In genomic region chrX:30282527-30282926, GRCh38 we compare ENCODE assay signal across 33 cellular contexts. TPM values are rescaled to one million over a fixed set of nuclear protein-coding genes. Genes with fewer than 3 reads are reported as not detected.
DNase-seq lines count a peak whose midpoint lies in the region; ATAC-seq and TF ChIP-seq lines count a peak whose summit lies in the region.
"Had no signal": no experiment of that assay in that cellular context is flagged by ENCODE, and none has a peak within 500 bp of the region (broad histone marks: within the 10 kb centered on the region; RNA-seq: fewer than 3 reads in every experiment).

No MANE protein-coding gene starts in this region.

- H3K9me3 ChIP-seq in RWPE2 (ENCODE audit: severe bottlenecking): no peaks in the 10 kb centered on the region
- H3K9me3 ChIP-seq: Caco-2, colonic mucosa, gastrocnemius medialis, left ventricle myocardium inferior, MG63, psoas muscle, testis had no signal

- peak overlapping the region; percentile 58 for H3K27ac ChIP-seq in RWPE2 (ENCODE audit: poor library complexity, severe bottlenecking)
- H3K27ac ChIP-seq: C4-2B, colonic mucosa, gastrocnemius medialis, left ventricle myocardium inferior, psoas muscle, testis had no signal

- ATAC-seq in RWPE2 (ENCODE audit: low read depth) (0 out of 3 replicates have a peak, but pooled peaks have one; percentile 32), HG03571 (IDR thresholded peaks at IDR 0.05; ENCODE audit: unreplicated experiment) (no peak), left lobe of liver (no peak)
- ATAC-seq: esophagus mucosa; gastrocnemius medialis; naive thymus-derived CD4-positive, alpha-beta T cell; psoas muscle; stimulated activated naive CD8-positive, alpha-beta T cell treated with anti-CD3 and anti-CD28 coated beads, Interleukin-15, Interleukin-2, amounts not matched to agents 100 U/mL and 50 U/mL, for 24 hours; T-helper 17 cell had no signal

- TF ChIP-seq CTCF in RWPE2 (IDR thresholded peaks at IDR 0.05; ENCODE audit: poor library complexity, severe bottlenecking): no peak
- TF ChIP-seq CTCF in epithelial cell of esophagus (IDR thresholded peaks at IDR 0.05; ENCODE audit: insufficient read depth, low read depth, low read length, missing control alignments): no peak
- TF ChIP-seq CTCF in osteocyte (IDR thresholded peaks at IDR 0.05): no peak

- peak overlapping the region; percentile 96 for H3K27ac Mint-ChIP-seq in osteocyte (ENCODE audit: unreplicated experiment)
- H3K27ac Mint-ChIP-seq: naive thymus-derived CD4-positive, alpha-beta T cell; T-helper 17 cell had no signal

- CTCF ChIA-PET in HEK293T (lab: Yijun Ruan, JAX): no interaction called here

- no peak overlapping the region for H3K4me3 Mint-ChIP-seq in osteocyte (ENCODE audit: unreplicated experiment)
- H3K4me3 Mint-ChIP-seq: naive thymus-derived CD4-positive, alpha-beta T cell; T-helper 17 cell had no signal

- H3K4me3 ChIP-seq in RWPE2 (ENCODE audit: severe bottlenecking) (no peak overlapping the region), epithelial cell of esophagus (ENCODE audit: low read length) (no peak overlapping the region)
- H3K4me3 ChIP-seq: colonic mucosa, gastrocnemius medialis, left ventricle myocardium inferior, MG63, psoas muscle, testis had no signal

- POLR2A ChIA-PET in HEK293T (lab: Yijun Ruan, JAX): no interaction called here

- H3K27me3 Mint-ChIP-seq in osteocyte (ENCODE audit: unreplicated experiment): no peaks in the 10 kb centered on the region
- H3K27me3 Mint-ChIP-seq: naive thymus-derived CD4-positive, alpha-beta T cell; T-helper 17 cell had no signal

- no peaks in the 10 kb centered on the region for H3K36me3 ChIP-seq in RWPE2 (ENCODE audit: low read depth)
- H3K36me3 ChIP-seq: colonic mucosa, gastrocnemius medialis, left ventricle myocardium inferior, MG63 had no signal

- DNase-seq in EH (ENCODE audit: low read depth): peak; percentile 1
- no peak for DNase-seq in RWPE2 (ENCODE audit: low spot score)
- DNase-seq in epithelial cell of esophagus (ENCODE audit: low read depth): peak; percentile 14
- DNase-seq in osteocyte (ENCODE audit: extremely low spot score, unreplicated experiment): no peak
- DNase-seq in left lobe of liver (ENCODE audit: low spot score): no peak
- DNase-seq in GF-D8 (lab: John Stamatoyannopoulos, UW): no peak
- DNase-seq in HEK293T (ENCODE audit: extremely low spot score): no peak
- DNase-seq: activated gamma-delta T cell; activated T-cell treated with anti-CD3 and anti-CD28 coated beads, Interleukin-2, amount 50 U/mL, for 1 hour; Caco-2; colonic mucosa; effector CD8-positive, alpha-beta T cell; gastrocnemius medialis; GOT3; hippocampal formation; KBM-7; left ventricle myocardium inferior; MG63; midbrain; naive thymus-derived CD4-positive, alpha-beta T cell; NCI-H1436; NCI-H345; NCI-H748 treated with DMSO at 0.1 percent for 48 hours; psoas muscle; RPMI8226; stimulated activated naive CD8-positive, alpha-beta T cell treated with anti-CD3 and anti-CD28 coated beads, Interleukin-15, Interleukin-2, amounts not matched to agents 100 U/mL and 50 U/mL, for 24 hours; T-helper 17 cell; testis had no signal

- H3K4me1 Mint-ChIP-seq in osteocyte (ENCODE audit: unreplicated experiment): peaks cover 16% of the 10 kb centered on the region
- H3K4me1 Mint-ChIP-seq: T-helper 17 cell had no signal

- H3K4me1 ChIP-seq in RWPE2 (ENCODE audit: insufficient read depth, poor library complexity, severe bottlenecking): peaks cover 19% of the 10 kb centered on the region
- H3K4me1 ChIP-seq: Caco-2, colonic mucosa, gastrocnemius medialis, left ventricle myocardium inferior, psoas muscle, testis had no signal

- H3K36me3 Mint-ChIP-seq in osteocyte (ENCODE audit: unreplicated experiment): no peaks in the 10 kb centered on the region
- H3K36me3 Mint-ChIP-seq: naive thymus-derived CD4-positive, alpha-beta T cell had no signal

- H3K9me3 Mint-ChIP-seq in osteocyte (ENCODE audit: unreplicated experiment): no peaks in the 10 kb centered on the region
- H3K9me3 Mint-ChIP-seq: naive thymus-derived CD4-positive, alpha-beta T cell had no signal

- no peaks in the 10 kb centered on the region for H3K27me3 ChIP-seq in RWPE2 (ENCODE audit: insufficient read depth, poor library complexity, severe bottlenecking)
- H3K27me3 ChIP-seq: colonic mucosa, gastrocnemius medialis, MG63, testis had no signal

TF ChIP-seq in HEK293T, 16 proteins besides CTCF, POLR2A, EP300 and RAD21:
- no peak for TF ChIP-seq L3MBTL2 (conservative IDR thresholded peaks at IDR 0.05)
- TF ChIP-seq TARDBP (IDR thresholded peaks at IDR 0.05): no peak
- no peak for TF ChIP-seq SUZ12 (IDR thresholded peaks at IDR 0.05)
- TF ChIP-seq ELF4 (IDR thresholded peaks at IDR 0.05): no peak
- TF ChIP-seq FOXK2 (IDR thresholded peaks at IDR 0.05): no peak
- no peak for TF ChIP-seq NFRKB (IDR thresholded peaks at IDR 0.05)
- TF ChIP-seq BHLHE40 (IDR thresholded peaks at IDR 0.05; ENCODE audit: borderline replicate concordance): no peak
- TF ChIP-seq, protein P1, sequence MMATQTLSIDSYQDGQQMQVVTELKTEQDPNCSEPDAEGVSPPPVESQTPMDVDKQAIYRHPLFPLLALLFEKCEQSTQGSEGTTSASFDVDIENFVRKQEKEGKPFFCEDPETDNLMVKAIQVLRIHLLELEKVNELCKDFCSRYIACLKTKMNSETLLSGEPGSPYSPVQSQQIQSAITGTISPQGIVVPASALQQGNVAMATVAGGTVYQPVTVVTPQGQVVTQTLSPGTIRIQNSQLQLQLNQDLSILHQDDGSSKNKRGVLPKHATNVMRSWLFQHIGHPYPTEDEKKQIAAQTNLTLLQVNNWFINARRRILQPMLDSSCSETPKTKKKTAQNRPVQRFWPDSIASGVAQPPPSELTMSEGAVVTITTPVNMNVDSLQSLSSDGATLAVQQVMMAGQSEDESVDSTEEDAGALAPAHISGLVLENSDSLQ (IDR thresholded peaks at IDR 0.05): no peak
- no peak for TF ChIP-seq LEF1 (IDR thresholded peaks at IDR 0.05; ENCODE audit: borderline replicate concordance)
- TF ChIP-seq SP1 (IDR thresholded peaks at IDR 0.05): no peak
- no peak for TF ChIP-seq FOXA1 (IDR thresholded peaks at IDR 0.05)
- TF ChIP-seq HDGF (IDR thresholded peaks at IDR 0.05; ENCODE audit: borderline replicate concordance): no peak
TF ChIP-seq in HEK293T: peak in this region for 0.

RNA-seq across cellular contexts. Expression of gene NR0B1, which starts 26.7 kb away (rescaled TPM):
- total RNA-seq in osteocyte (not detected in 2 replicates), left lobe of liver (not detected)
- total RNA-seq: Caco-2; Daoy; esophagus mucosa; gastrocnemius medialis; HT1080; left ventricle myocardium inferior; naive thymus-derived CD4-positive, alpha-beta T cell; psoas muscle; T-helper 17 cell had no signal

RNA-seq across cellular contexts. Expression of gene MAGEB1, which starts 35.6 kb away (rescaled TPM):
- not detected in 2 replicates for total RNA-seq in osteocyte
- total RNA-seq in left lobe of liver: not detected
- total RNA-seq: Caco-2; colonic mucosa; esophagus mucosa; gastrocnemius medialis; HT1080; left ventricle myocardium inferior; naive thymus-derived CD4-positive, alpha-beta T cell; psoas muscle; T-helper 17 cell had no signal

RNA-seq across cellular contexts. Expression of gene MAGEB4, which starts 40.7 kb away (rescaled TPM):
- total RNA-seq in osteocyte (not detected in 2 replicates), left lobe of liver (not detected)
- total RNA-seq: Caco-2; colonic mucosa; Daoy; esophagus mucosa; gastrocnemius medialis; HT1080; left ventricle myocardium inferior; naive thymus-derived CD4-positive, alpha-beta T cell; psoas muscle; T-helper 17 cell had no signal

RNA-seq across cellular contexts. Expression of gene MAGEB3, which starts 52.1 kb away (rescaled TPM):
- not detected in 2 replicates for total RNA-seq in osteocyte
- total RNA-seq in left lobe of liver: not detected
- total RNA-seq: Caco-2; colonic mucosa; esophagus mucosa; gastrocnemius medialis; HT1080; left ventricle myocardium inferior; naive thymus-derived CD4-positive, alpha-beta T cell; psoas muscle; T-helper 17 cell had no signal

Comparison
In these comparisons a context has a peak if more than half of its experiments do, and no peak if none do; other contexts are left out.
1. DNase-seq: peak in EH (single experiment) and epithelial cell of esophagus (single experiment); none in RWPE2 (single experiment), osteocyte (single experiment), left lobe of liver (single experiment), GF-D8 (single experiment) and HEK293T (single experiment).